10 cellular contexts compared by ENCODE assay signal in the genomic region with DNA sequence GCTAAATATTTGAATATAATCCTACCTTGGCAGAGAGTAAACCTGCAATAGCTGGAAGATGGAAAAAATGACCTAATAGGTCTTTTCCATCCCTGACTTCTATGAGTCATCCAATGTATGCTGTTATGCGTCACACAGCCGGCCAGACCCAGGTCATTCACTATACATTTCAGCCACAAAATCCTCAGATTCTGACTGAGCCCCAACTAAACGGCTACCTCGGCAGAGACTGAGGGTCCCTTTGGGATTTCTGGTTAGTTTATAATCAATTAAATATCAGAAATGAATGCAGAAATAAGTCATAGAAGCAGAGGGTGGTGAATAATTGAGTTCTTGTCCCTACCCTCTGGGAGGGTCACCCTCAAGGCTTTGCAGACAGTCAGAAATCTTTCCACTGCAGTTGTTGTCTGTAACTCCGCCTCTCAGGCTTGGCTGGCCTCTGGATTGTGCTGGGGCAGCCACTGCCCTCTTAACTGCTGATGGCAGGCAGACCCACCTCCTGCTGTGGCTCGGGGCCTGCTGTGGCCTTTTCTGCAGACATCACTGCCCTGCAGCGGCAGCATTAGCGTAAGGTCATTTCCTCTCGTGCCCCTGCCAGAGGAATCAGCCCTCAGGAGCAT.
DNase-seq lines count a peak whose midpoint lies in the region; ATAC-seq and TF ChIP-seq lines count a peak whose summit lies in the region.
"Had no signal": no experiment of that assay in that cellular context is flagged by ENCODE, and none has a peak within 500 bp of the region (broad histone marks: within the 10 kb centered on the region; RNA-seq: fewer than 3 reads in every experiment).

No MANE protein-coding gene starts in this region.

- DNase-seq in COLO829 (ENCODE audit: low spot score) (peak; percentile 84), HS-5 (ENCODE audit: low read depth) (peak; percentile 83), astrocyte of the cerebellum (ENCODE audit: low read depth) (peak; percentile 40), left kidney (ENCODE audit: low read depth, low spot score) (peak; percentile 40), inferior parietal cortex (ENCODE audit: extremely low spot score) (no peak), mucosa of descending colon (no peak)
- DNase-seq: DMS79 treated with DMSO at 0.1 percent for 48 hours had no signal

- H3K9me3 ChIP-seq in mucosa of descending colon, result no peaks in the 10 kb centered on the region

- no peak for TF ChIP-seq CTCF in astrocyte of the cerebellum (IDR thresholded peaks at IDR 0.05; ENCODE audit: low read depth, low read length, missing control alignments)
- TF ChIP-seq CTCF in mucosa of descending colon (IDR thresholded peaks at IDR 0.05), result no peak

- in situ Hi-C loops in astrocyte of the cerebellum (cut with HindIII; ENCODE audit: low sequenced_read_pairs), result no loop called here

- H3K4me3 ChIP-seq in astrocyte of the cerebellum (ENCODE audit: low read depth, low read length) (no peak overlapping the region), mucosa of descending colon (no peak overlapping the region)

- ATAC-seq in mucosa of descending colon, result no peak
- no peak for ATAC-seq in GM18907 (IDR thresholded peaks at IDR 0.05; ENCODE audit: unreplicated experiment)
- ATAC-seq in GM21528 (IDR thresholded peaks at IDR 0.05; ENCODE audit: low FRiP score, unreplicated experiment), result no peak

- H3K4me1 ChIP-seq in mucosa of descending colon (ENCODE audit: low read depth), result no peaks in the 10 kb centered on the region
- H3K4me1 ChIP-seq: parathyroid adenoma had no signal

- H3K36me3 ChIP-seq in mucosa of descending colon (ENCODE audit: low read depth), result no peaks in the 10 kb centered on the region

- intact Hi-C loops in mucosa of descending colon (cut with DNase I, micrococcal nuclease), result no loop called here

Comparison
In these comparisons a context has a peak if more than half of its experiments do, and no peak if none do; other contexts are left out.
1. DNase-seq: peak in COLO829 (single experiment), HS-5 (single experiment), astrocyte of the cerebellum (single experiment) and left kidney (single experiment); none in inferior parietal cortex (single experiment) and mucosa of descending colon (0 of 3).